Comparison of ENCODE assay signal across 8 cellular contexts in the genomic region with DNA sequence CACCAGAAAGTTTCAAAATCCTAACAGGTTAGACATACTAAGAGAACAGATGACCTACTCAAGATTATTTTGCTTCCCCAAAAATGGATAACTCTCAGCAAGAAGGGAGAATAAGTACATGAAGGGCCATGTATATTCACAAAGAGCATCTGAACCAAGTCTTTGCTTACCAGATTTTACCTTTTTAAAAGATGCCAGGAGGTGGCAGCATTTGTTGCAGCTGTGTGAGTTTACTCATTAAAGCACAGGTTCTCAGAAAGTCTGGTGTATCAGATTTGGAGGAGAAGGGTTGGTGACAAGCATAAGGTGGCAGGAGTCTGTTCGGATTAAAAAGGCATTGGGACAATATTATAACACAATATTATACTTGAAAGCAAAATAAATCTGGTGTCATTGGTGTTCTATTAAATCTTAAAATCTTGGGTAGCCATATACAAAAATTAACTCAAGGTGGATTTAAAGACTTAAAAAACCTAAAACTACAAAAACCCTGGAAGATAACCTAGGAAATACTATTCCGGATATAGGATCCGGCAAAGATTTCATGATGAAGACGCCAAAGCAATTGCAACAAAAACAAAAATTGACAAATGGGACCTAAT. TPM values are rescaled to one million over a fixed set of nuclear protein-coding genes. Genes with fewer than 3 reads are reported as not detected.
A peak's percentile ranks its signal among the peaks of the same experiment; 100 is the strongest.
DNase-seq lines count a peak whose midpoint lies in the region; ATAC-seq and TF ChIP-seq lines count a peak whose summit lies in the region.

No MANE protein-coding gene starts in this region.

- peak; percentile 78 for DNase-seq in A673 (ENCODE audit: low spot score)
- peak; percentile 50 for DNase-seq in NCI-H2196 (lab: John Stamatoyannopoulos, UW; ENCODE audit: unreplicated experiment)
- peak; percentile 69 for DNase-seq in activated CD4-positive, alpha-beta T cell treated with anti-CD3 and anti-CD28 coated beads for 36 hours
- peak; percentile 57 to 62 (median 57) for DNase-seq in effector memory CD8-positive, alpha-beta T cell
- peak; percentile 59 for DNase-seq in mucosa of gallbladder (ENCODE audit: low spot score)
- no peak for DNase-seq in tibial artery

- no peak overlapping the region for H3K4me3 ChIP-seq in A673 (ENCODE audit: low read depth, low read length, poor library complexity, severe bottlenecking)
- H3K4me3 ChIP-seq in GM12875 (ENCODE audit: low read depth, low read length), result no peak overlapping the region
- no peak overlapping the region for H3K4me3 ChIP-seq in tibial artery

- H3K4me3 Mint-ChIP-seq in activated CD4-positive, alpha-beta T cell treated with anti-CD3 and anti-CD28 coated beads for 36 hours, result no peak overlapping the region
- no peak overlapping the region for H3K4me3 Mint-ChIP-seq in effector memory CD8-positive, alpha-beta T cell

- H3K27me3 Mint-ChIP-seq in activated CD4-positive, alpha-beta T cell treated with anti-CD3 and anti-CD28 coated beads for 36 hours, result no peaks in the 10 kb centered on the region
- no peaks in the 10 kb centered on the region for H3K27me3 Mint-ChIP-seq in effector memory CD8-positive, alpha-beta T cell

- H3K36me3 ChIP-seq in A673 (ENCODE audit: insufficient read depth, low read length, poor library complexity, severe bottlenecking) (no peaks in the 10 kb centered on the region), tibial artery (no peaks in the 10 kb centered on the region)

- no peaks in the 10 kb centered on the region for H3K36me3 Mint-ChIP-seq in activated CD4-positive, alpha-beta T cell treated with anti-CD3 and anti-CD28 coated beads for 36 hours (ENCODE audit: low read depth)
- H3K36me3 Mint-ChIP-seq in effector memory CD8-positive, alpha-beta T cell (ENCODE audit: insufficient read depth), result no peaks in the 10 kb centered on the region

- TF ChIP-seq CTCF in A673 (conservative IDR thresholded peaks at IDR 0.05; ENCODE audit: low read depth, low read length) (peak; percentile 74), GM12875 (IDR thresholded peaks at IDR 0.05; ENCODE audit: borderline replicate concordance, insufficient read depth, low read depth, low read length) (peak; percentile 46; the same call in 1 of the 2 replicates), tibial artery (IDR thresholded peaks at IDR 0.05) (peak; percentile 37 to 49)

- H3K9me3 Mint-ChIP-seq in activated CD4-positive, alpha-beta T cell treated with anti-CD3 and anti-CD28 coated beads for 36 hours (ENCODE audit: low read depth), result no peaks in the 10 kb centered on the region
- no peaks in the 10 kb centered on the region for H3K9me3 Mint-ChIP-seq in effector memory CD8-positive, alpha-beta T cell

- intact Hi-C loops in A673 (cut with micrococcal nuclease; ENCODE audit: unreplicated experiment) (loop anchor here (2.0 to 5.0 kb wide), 3 partner anchors 163 to 642 kb away; no protein-coding TSS in a partner anchor), tibial artery (cut with DNase I; ENCODE audit: low total_unique reads) (loop anchor here (10.0 kb wide), 2 partner anchors 165 to 555 kb away; no protein-coding TSS in a partner anchor)
- intact Hi-C loops in activated CD4-positive, alpha-beta T cell treated with anti-CD3 and anti-CD28 coated beads for 36 hours (cut with DNase I, micrococcal nuclease), result loop anchor here (1.0 to 5.0 kb wide), 8 partner anchors 51 to 649 kb away; a partner anchor contains a TSS

- H3K27ac Mint-ChIP-seq in activated CD4-positive, alpha-beta T cell treated with anti-CD3 and anti-CD28 coated beads for 36 hours, result no peak overlapping the region
- H3K27ac Mint-ChIP-seq in effector memory CD8-positive, alpha-beta T cell, result no peak overlapping the region

- H3K27ac ChIP-seq in A673 (ENCODE audit: low read depth, low read length, poor library complexity, severe bottlenecking), result no peak overlapping the region
- H3K27ac ChIP-seq in tibial artery, result no peak overlapping the region

- POLR2A ChIA-PET in A673 (lab: Charles Lee; ENCODE audit: low non-redundant PET), result no interaction called here
- POLR2A ChIA-PET in activated CD4-positive, alpha-beta T cell treated with anti-CD3 and anti-CD28 coated beads for 36 hours (lab: Charles Lee), result no interaction called here

- peak; percentile 74 for ATAC-seq in HG02943 (IDR thresholded peaks at IDR 0.05; ENCODE audit: low read depth, unreplicated experiment)
- peak; percentile 86 for ATAC-seq in activated CD4-positive, alpha-beta T cell treated with anti-CD3 and anti-CD28 coated beads for 36 hours
- peak; percentile 86 for ATAC-seq in effector memory CD8-positive, alpha-beta T cell (replicated peaks)

- peaks cover 54% of the 10 kb centered on the region for H3K4me1 Mint-ChIP-seq in activated CD4-positive, alpha-beta T cell treated with anti-CD3 and anti-CD28 coated beads for 36 hours
- peaks cover 0 to 2% of the 10 kb centered on the region in 2 donors for H3K4me1 Mint-ChIP-seq in effector memory CD8-positive, alpha-beta T cell (ENCODE audit: low read depth in 2 of 2)

- CTCF ChIA-PET in A673 (lab: Charles Lee), result interaction anchor here (1.0 kb wide), 1 partner anchor 174 kb away, joined by 4 read pairs; no protein-coding TSS in a partner anchor
- CTCF ChIA-PET in activated CD4-positive, alpha-beta T cell treated with anti-CD3 and anti-CD28 coated beads for 36 hours (lab: Charles Lee), result interaction anchor here (0.6 to 2.6 kb wide), 5 partner anchors 130 to 329 kb away, joined by 4 to 16 read pairs (median 4); no protein-coding TSS in a partner anchor

- no peaks in the 10 kb centered on the region for H3K27me3 ChIP-seq in A673 (replicated peaks; ENCODE audit: insufficient read depth, low read depth, low read length, poor library complexity)
- H3K27me3 ChIP-seq in tibial artery, result no peaks in the 10 kb centered on the region

- BruUV-seq in A673 (replicated peaks; lab: Mats Ljungman, UMichigan), result no TSS peak

- no peaks in the 10 kb centered on the region for H3K4me1 ChIP-seq in A673 (ENCODE audit: insufficient read depth, low read length, poor library complexity, severe bottlenecking)
- H3K4me1 ChIP-seq in tibial artery, result no peaks in the 10 kb centered on the region

- H3K9me3 ChIP-seq in A673 (ENCODE audit: low read depth, low read length, poor library complexity, severe bottlenecking), result no peaks in the 10 kb centered on the region
- H3K9me3 ChIP-seq in tibial artery, result no peaks in the 10 kb centered on the region

RNA-seq across cellular contexts. Expression of a gene that starts 51.3 kb away (rescaled TPM):
- total RNA-seq in A673 (2021), result 25.3 and 26.1 TPM in 2 replicates
- total RNA-seq in activated CD4-positive, alpha-beta T cell treated with anti-CD3 and anti-CD28 coated beads for 36 hours, result 100 to 1,000 TPM; 167 to 174 TPM
- total RNA-seq in mucosa of gallbladder, result 36.9 TPM

Comparison
In these comparisons a context has a peak if more than half of its experiments do, and no peak if none do; other contexts are left out.
1. DNase-seq: peak in A673 (single experiment), NCI-H2196 (single experiment), activated CD4-positive, alpha-beta T cell treated with anti-CD3 and anti-CD28 coated beads for 36 hours (single experiment), effector memory CD8-positive, alpha-beta T cell (3 of 3) and mucosa of gallbladder (single experiment); none in tibial artery (0 of 2).
2. Peak in every context shown above with its lines, with median percentiles within 50 percentile points of each other: CTCF ChIP-seq and ATAC-seq.